ENCODE assay signal across 1 cellular context in genomic region chr2:241280291-241280690, GRCh38.
TF ChIP-seq lines count a peak whose summit lies in the region.

No MANE protein-coding gene starts in this region.

TF ChIP-seq in GM12878, 131 proteins besides CTCF, POLR2A, EP300 and RAD21:
- no peak for TF ChIP-seq IKZF2 (IDR thresholded peaks at IDR 0.05)
- TF ChIP-seq BCL3 (IDR thresholded peaks at IDR 0.05; ENCODE audit: borderline replicate concordance, insufficient read depth, low read depth, low read length, poor library complexity, severe bottlenecking): no peak
- no peak for TF ChIP-seq FOS (IDR thresholded peaks at IDR 0.05; ENCODE audit: borderline replicate concordance, extremely low read depth, insufficient read length)
- no peak for TF ChIP-seq YBX1 (IDR thresholded peaks at IDR 0.05)
- TF ChIP-seq HDAC2 (IDR thresholded peaks at IDR 0.05): no peak
- no peak for TF ChIP-seq CEBPB (IDR thresholded peaks at IDR 0.05; ENCODE audit: borderline replicate concordance in 1 of 2, low read depth in 2 of 2, low read length in 2 of 2)
- TF ChIP-seq SRF (IDR thresholded peaks at IDR 0.05; ENCODE audit: low read depth in 2 of 2, low read length in 2 of 2): no peak
- no peak for TF ChIP-seq NRF1 (conservative IDR thresholded peaks at IDR 0.05; ENCODE audit: low read depth, low read length)
